33 cellular contexts compared by ENCODE assay signal in the genomic region with DNA sequence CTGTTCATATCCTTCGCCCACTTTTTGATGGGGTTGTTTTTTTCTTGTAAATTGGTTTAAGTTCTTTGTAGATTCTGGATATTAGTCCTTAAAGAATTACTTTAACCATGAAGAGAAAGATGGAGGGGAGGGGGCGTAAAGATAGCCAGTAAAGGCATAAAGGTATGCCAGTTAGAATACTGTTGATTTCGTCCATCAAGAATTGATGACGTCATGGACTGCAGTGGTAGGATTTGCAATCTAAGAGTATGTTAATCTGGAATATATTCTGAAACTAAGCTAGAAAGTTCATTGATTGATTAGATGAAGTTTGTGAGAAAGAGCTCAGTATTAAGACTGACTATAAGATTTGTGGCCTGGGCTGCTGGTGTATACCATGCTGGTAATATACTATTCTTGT.
"Had no signal": no experiment of that assay in that cellular context is flagged by ENCODE, and none has a peak within 500 bp of the region (broad histone marks: within the 10 kb centered on the region; RNA-seq: fewer than 3 reads in every experiment).

No MANE protein-coding gene starts in this region.

- H3K27ac ChIP-seq: adrenal gland, ascending aorta, body of pancreas, brain microvascular endothelial cell, breast epithelium, cardiac muscle cell had no signal

- FAIRE-seq: astrocyte, bronchial epithelial cell had no signal

- H3K9me3 ChIP-seq: adrenal gland, ascending aorta, body of pancreas, breast epithelium had no signal

- H3K36me3 ChIP-seq: adrenal gland, ascending aorta, brain microvascular endothelial cell, breast epithelium, cardiac muscle cell had no signal

- H3K27me3 ChIP-seq: adrenal gland, ascending aorta, body of pancreas, brain microvascular endothelial cell, breast epithelium, cardiac muscle cell had no signal

- DNase-seq: activated effector memory CD4-positive, alpha-beta T cell treated with anti-CD3 and anti-CD28 coated beads, Interleukin-2, amount 50 U/mL, for 16 hours; activated effector memory CD4-positive, alpha-beta T cell treated with Interleukin-2 at 50 U/mL for 16 hours; activated gamma-delta T cell; activated gamma-delta T cell treated with Interleukin-2 at 50 U/mL for 16 hours; activated naive CD4-positive, alpha-beta T cell; activated naive CD4-positive, alpha-beta T cell treated with anti-CD3 and anti-CD28 coated beads for 36 hours; activated naive CD4-positive, alpha-beta T cell treated with anti-CD3 and anti-CD28 coated beads, Interleukin-2, amount 10 ng/mL, durations not matched to agents 7 days and 5 days; activated naive CD4-positive, alpha-beta T cell treated with anti-CD3 and anti-CD28 coated beads, Interleukin-2, amount 50 U/mL, for 16 hours; activated naive CD4-positive, alpha-beta T cell treated with Interleukin-2 at 50 U/mL for 16 hours; activated naive CD8-positive, alpha-beta T cell treated with anti-CD3 and anti-CD28 coated beads for 36 hours; activated naive CD8-positive, alpha-beta T cell treated with anti-CD3 and anti-CD28 coated beads, Interleukin-2, amount 10 ng/mL, durations not matched to agents 7 days and 5 days; activated naive CD8-positive, alpha-beta T cell treated with anti-CD3 and anti-CD28 coated beads, Interleukin-2, amount 50 U/mL, for 24 hours; activated T-cell treated with anti-CD3 and anti-CD28 coated beads, Interleukin-2, amount 50 U/mL, for 24 hours; activated T-cell treated with anti-CD3 and anti-CD28 coated beads, Interleukin-2, amount 50 U/mL, for 4 hours; activated T-cell treated with anti-CD3 and anti-CD28 coated beads, Interleukin-2, amount 50 U/mL, for 48 hours; activated T-cell treated with anti-CD3 and anti-CD28 coated beads, Interleukin-2, amount 50 U/mL, for 72 hours; adrenal gland; amniotic stem cell; amygdala; anterior cingulate cortex; aorta; body of pancreas; brain microvascular endothelial cell; caudate nucleus; central memory CD4-positive, alpha-beta T cell; cerebellar nuclear complex had no signal

- ATAC-seq: activated naive CD4-positive, alpha-beta T cell treated with anti-CD3 and anti-CD28 coated beads, Interleukin-2, amount 50 U/mL, for 72 hours; activated naive CD8-positive, alpha-beta T cell treated with anti-CD3 and anti-CD28 coated beads, Interleukin-2, amount 50 U/mL, for 24 hours; activated T-cell treated with anti-CD3 and anti-CD28 coated beads, Interleukin-2, amount 50 U/mL, for 4 hours; activated T-cell treated with anti-CD3 and anti-CD28 coated beads, Interleukin-2, amount 50 U/mL, for 72 hours; activated T-helper 17 cell treated with anti-CD3 and anti-CD28 coated beads, Interleukin-2, amount 50 U/mL, for 72 hours; body of pancreas had no signal

- H3K4me1 ChIP-seq: adrenal gland, ascending aorta, body of pancreas, breast epithelium had no signal

- H3K4me3 ChIP-seq: adrenal gland, ascending aorta, body of pancreas, breast epithelium, cardiac muscle cell had no signal
